8 cellular contexts compared by ENCODE assay signal in genomic region chr22:46336119-46337078, GRCh38. TPM values are rescaled to one million over a fixed set of nuclear protein-coding genes. Genes with fewer than 3 reads are reported as not detected.
DNase-seq lines count a peak whose midpoint lies in the region; ATAC-seq and TF ChIP-seq lines count a peak whose summit lies in the region.

No MANE protein-coding gene starts in this region.

- no peak for DNase-seq in activated CD4-positive, alpha-beta memory T cell treated with anti-CD3 and anti-CD28 coated beads, Interleukin-2, amount 10 ng/mL, durations not matched to agents 7 days and 5 days
- DNase-seq in foreskin keratinocyte = peak in 1 of 2 donors; percentile 13
- DNase-seq in osteocyte (ENCODE audit: extremely low spot score, unreplicated experiment) = no peak
- DNase-seq in SHP77 treated with DMSO at 0.1 percent for 48 hours (lab: John Stamatoyannopoulos, UW) = no peak
- DNase-seq in HuH-7.5 (ENCODE audit: low spot score) = no peak

- no peaks in the 10 kb centered on the region for H3K9me2 ChIP-seq in DOHH2 (replicated peaks; ENCODE audit: control insufficient read depth, low read length)

- no peaks in the 10 kb centered on the region for H3K9me3 ChIP-seq in DOHH2 (ENCODE audit: control insufficient read depth, insufficient read depth, low read length)

- no peaks in the 10 kb centered on the region for H3K9me3 Mint-ChIP-seq in activated CD4-positive, alpha-beta memory T cell treated with anti-CD3 and anti-CD28 coated beads, Interleukin-2, amount 10 ng/mL, durations not matched to agents 7 days and 5 days
- no peaks in the 10 kb centered on the region for H3K9me3 Mint-ChIP-seq in osteocyte (ENCODE audit: unreplicated experiment)

- H3K27ac Mint-ChIP-seq in activated CD4-positive, alpha-beta memory T cell treated with anti-CD3 and anti-CD28 coated beads, Interleukin-2, amount 10 ng/mL, durations not matched to agents 7 days and 5 days = peak overlapping the region; percentile 84
- peak overlapping the region; percentile 78 for H3K27ac Mint-ChIP-seq in osteocyte (ENCODE audit: unreplicated experiment)

- peaks cover 68% of the 10 kb centered on the region for H3K36me3 ChIP-seq in DOHH2 (ENCODE audit: control insufficient read depth, low read length)

- TF ChIP-seq CTCF in DOHH2 (IDR thresholded peaks at IDR 0.05; ENCODE audit: low read depth, low read length, poor library complexity, severe bottlenecking) (no peak), foreskin keratinocyte (conservative IDR thresholded peaks at IDR 0.05) (no peak), osteocyte (IDR thresholded peaks at IDR 0.05) (no peak)

- peaks cover 33% of the 10 kb centered on the region for H3K4me1 Mint-ChIP-seq in activated CD4-positive, alpha-beta memory T cell treated with anti-CD3 and anti-CD28 coated beads, Interleukin-2, amount 10 ng/mL, durations not matched to agents 7 days and 5 days
- H3K4me1 Mint-ChIP-seq in osteocyte (ENCODE audit: unreplicated experiment) = peaks cover 14% of the 10 kb centered on the region

- peaks cover 45% of the 10 kb centered on the region for H3K79me2 ChIP-seq in DOHH2 (ENCODE audit: control insufficient read depth, low read length)

- ATAC-seq in HG02885 (IDR thresholded peaks at IDR 0.05; ENCODE audit: poor library complexity, unreplicated experiment) = peak; percentile 15
- ATAC-seq in foreskin keratinocyte = peak; percentile 27
- no peak for ATAC-seq in GM19452 (IDR thresholded peaks at IDR 0.05; ENCODE audit: unreplicated experiment)

- H3K4me1 ChIP-seq in DOHH2 (ENCODE audit: control insufficient read depth, low read length) (peaks cover 14% of the 10 kb centered on the region), foreskin keratinocyte (no peaks in the 10 kb centered on the region)

- CTCF ChIA-PET in activated CD4-positive, alpha-beta memory T cell treated with anti-CD3 and anti-CD28 coated beads, Interleukin-2, amount 10 ng/mL, durations not matched to agents 7 days and 5 days (lab: Charles Lee) = interaction anchor here (0.6 to 1.8 kb wide), 5 partner anchors 23 to 330 kb away, joined by 3 to 6 read pairs (median 4); no protein-coding TSS in a partner anchor

- H3F3A ChIP-seq in DOHH2 (ENCODE audit: control insufficient read depth, insufficient read depth) = peaks cover 21% of the 10 kb centered on the region

- H3K27me3 ChIP-seq in DOHH2 (ENCODE audit: control insufficient read depth, low read length) = no peaks in the 10 kb centered on the region
- H3K27me3 ChIP-seq in foreskin keratinocyte = no peaks in the 10 kb centered on the region

- H3K36me3 Mint-ChIP-seq in activated CD4-positive, alpha-beta memory T cell treated with anti-CD3 and anti-CD28 coated beads, Interleukin-2, amount 10 ng/mL, durations not matched to agents 7 days and 5 days (ENCODE audit: low read depth) = peaks cover 50% of the 10 kb centered on the region
- H3K36me3 Mint-ChIP-seq in osteocyte (ENCODE audit: unreplicated experiment) = peaks cover 22% of the 10 kb centered on the region

- H3K27ac ChIP-seq in DOHH2 (ENCODE audit: low read depth, low read length) = peak overlapping the region; percentile 3; the same call in 1 of the 2 replicates
- H3K27ac ChIP-seq in foreskin keratinocyte = peak overlapping the region; percentile 73

- H3K4me2 ChIP-seq in DOHH2 (ENCODE audit: low read length) = peak overlapping the region; percentile 84

- H3K4me3 ChIP-seq in DOHH2 (ENCODE audit: low read length) = peak overlapping the region; percentile 84

- POLR2A ChIA-PET in activated CD4-positive, alpha-beta memory T cell treated with anti-CD3 and anti-CD28 coated beads, Interleukin-2, amount 10 ng/mL, durations not matched to agents 7 days and 5 days (lab: Charles Lee) = interaction anchor here (0.9 to 2.7 kb wide), 8 partner anchors 8 to 187 kb away, joined by 3 to 16 read pairs (median 4); partner anchors contain the start of gene GTSE1

- H3K4me3 Mint-ChIP-seq in activated CD4-positive, alpha-beta memory T cell treated with anti-CD3 and anti-CD28 coated beads, Interleukin-2, amount 10 ng/mL, durations not matched to agents 7 days and 5 days = peak overlapping the region; percentile 92
- H3K4me3 Mint-ChIP-seq in osteocyte (ENCODE audit: unreplicated experiment) = peak overlapping the region; percentile 88

- no peaks in the 10 kb centered on the region for H3K27me3 Mint-ChIP-seq in activated CD4-positive, alpha-beta memory T cell treated with anti-CD3 and anti-CD28 coated beads, Interleukin-2, amount 10 ng/mL, durations not matched to agents 7 days and 5 days
- H3K27me3 Mint-ChIP-seq in osteocyte (ENCODE audit: unreplicated experiment) = no peaks in the 10 kb centered on the region

- H4K20me1 ChIP-seq in DOHH2 (ENCODE audit: control insufficient read depth, insufficient read depth, low read depth, low read length) = peaks cover 5% of the 10 kb centered on the region; the same call in 1 of the 2 replicates

RNA-seq across cellular contexts. Expression of gene TRMU, which starts 0.9 kb away (rescaled TPM):
- 10 to 100 TPM; 66.8 to 71.7 TPM for total RNA-seq in activated CD4-positive, alpha-beta memory T cell treated with anti-CD3 and anti-CD28 coated beads, Interleukin-2, amount 10 ng/mL, durations not matched to agents 7 days and 5 days
- total RNA-seq in foreskin keratinocyte (35.8 and 42.7 TPM in 2 replicates), osteocyte (36.7 and 38.2 TPM in 2 replicates)
- polyA plus RNA-seq in foreskin keratinocyte = 35.4 and 45.0 TPM in 2 replicates

RNA-seq across cellular contexts. Expression of gene GTSE1, which starts 39.7 kb away (rescaled TPM):
- total RNA-seq in activated CD4-positive, alpha-beta memory T cell treated with anti-CD3 and anti-CD28 coated beads, Interleukin-2, amount 10 ng/mL, durations not matched to agents 7 days and 5 days = 10 to 100 TPM; 67.6 to 76.2 TPM
- total RNA-seq in foreskin keratinocyte (23.8 and 28.6 TPM in 2 replicates), osteocyte (9.4 and 10.0 TPM in 2 replicates)
- polyA plus RNA-seq in foreskin keratinocyte = 11.4 and 16.6 TPM in 2 replicates
